Comparison of ENCODE assay signal across 15 cellular contexts in the genomic region with DNA sequence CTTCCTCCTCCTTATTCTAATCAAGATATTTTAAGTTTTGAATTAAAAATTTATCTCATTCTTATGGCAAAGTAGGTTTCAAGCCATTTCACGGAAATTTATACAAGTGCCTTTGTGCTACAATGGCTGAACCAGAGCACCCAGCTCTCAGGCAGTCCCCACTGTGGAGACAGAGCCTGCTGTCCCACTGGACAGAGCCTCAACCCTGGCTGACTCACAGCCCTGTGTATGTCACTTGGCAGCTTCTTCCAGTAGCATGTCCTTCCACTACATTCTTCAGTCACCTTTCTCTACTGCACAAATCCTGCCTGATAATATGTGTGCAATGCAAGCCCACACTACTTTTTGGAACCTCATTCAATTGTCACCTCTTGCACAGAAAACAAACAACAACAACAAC.
DNase-seq lines count a peak whose midpoint lies in the region; ATAC-seq, FAIRE-seq and TF ChIP-seq lines count a peak whose summit lies in the region.
"Had no signal": no experiment of that assay in that cellular context is flagged by ENCODE, and none has a peak within 500 bp of the region (broad histone marks: within the 10 kb centered on the region; RNA-seq: fewer than 3 reads in every experiment).

No MANE protein-coding gene starts in this region.

- DNase-seq in A549 (ENCODE audit: low read depth in 1 of 2, low spot score in 1 of 2) (no peak), HT-29 (ENCODE audit: low spot score) (peak; percentile 28), astrocyte of the spinal cord (ENCODE audit: low read depth, low spot score) (peak; percentile 38), left lung (no peak), NCI-H524 (lab: John Stamatoyannopoulos, UW) (no peak), RWPE1 (ENCODE audit: low spot score) (no peak)
- DNase-seq in CD4-positive, alpha-beta memory T cell: no peak
- DNase-seq: activated CD4-positive, alpha-beta T cell treated with anti-CD3 and anti-CD28 coated beads for 4 hours; activated T-cell treated with anti-CD3 and anti-CD28 coated beads, Interleukin-2, amount 50 U/mL, for 4 hours; colonic mucosa; DMS79 treated with DMSO at 0.1 percent for 48 hours; NCI-H2029 treated with DMSO at 0.1 percent for 48 hours had no signal

- no peak for TF ChIP-seq POLR2A in A549 (IDR thresholded peaks at IDR 0.05; ENCODE audit: low read length)

- peaks cover 0 to 2% of the 10 kb centered on the region in 2 donors for H3K27me3 Mint-ChIP-seq in CD4-positive, alpha-beta memory T cell

- WGBS in A549 (ENCODE audit: missing lambda C conversion rate): 80% methylated on average over 1 of the region's 1 CpG

- H3K4me1 ChIP-seq in A549 (peaks cover 48% of the 10 kb centered on the region), left lung (no peaks in the 10 kb centered on the region)
- H3K4me1 ChIP-seq in CD4-positive, alpha-beta memory T cell (ENCODE audit: insufficient read depth, low read length): no peaks in the 10 kb centered on the region
- H3K4me1 ChIP-seq: colonic mucosa, tibial nerve had no signal

- no peak for TF ChIP-seq EP300 in A549 (IDR thresholded peaks at IDR 0.05)

- H3K4me3 Mint-ChIP-seq in CD4-positive, alpha-beta memory T cell: no peak overlapping the region
- H3K4me3 Mint-ChIP-seq: activated T-cell treated with anti-CD3 and anti-CD28 coated beads, Interleukin-2, amount 50 U/mL, for 4 hours had no signal

- H3K9me3 ChIP-seq in A549 (0 out of 3 replicates have a peak, but pooled peaks cover 2% of the 10 kb centered on the region), left lung (no peaks in the 10 kb centered on the region)
- no peaks in the 10 kb centered on the region for H3K9me3 ChIP-seq in CD4-positive, alpha-beta memory T cell (ENCODE audit: control insufficient read depth in 1 of 2, low read length in 2 of 2)
- H3K9me3 ChIP-seq: colonic mucosa, tibial nerve had no signal

- ATAC-seq in A549: peak; percentile 88 to 93
- ATAC-seq in left lung: peak; percentile 30
- ATAC-seq in GM21723 (IDR thresholded peaks at IDR 0.05; ENCODE audit: unreplicated experiment): no peak
- ATAC-seq: activated T-cell treated with anti-CD3 and anti-CD28 coated beads, Interleukin-2, amount 50 U/mL, for 4 hours had no signal

- TF ChIP-seq RAD21 in A549 (conservative IDR thresholded peaks at IDR 0.05 in 1 of 2, IDR thresholded peaks at IDR 0.05 in 1 of 2): no peak

- no peaks in the 10 kb centered on the region for H3K9me3 Mint-ChIP-seq in CD4-positive, alpha-beta memory T cell

- peaks cover 0 to 4% (median 0%) of the 10 kb centered on the region in 4 donors for H3K4me1 Mint-ChIP-seq in CD4-positive, alpha-beta memory T cell

- H3K27ac ChIP-seq in A549 (peak overlapping the region in 1 of 2 experiments; percentile 49; a peak in 2 of 6 replicates), left lung (no peak overlapping the region), RWPE1 (no peak overlapping the region)
- H3K27ac ChIP-seq in CD4-positive, alpha-beta memory T cell (ENCODE audit: low read depth, low read length): no peak overlapping the region
- H3K27ac ChIP-seq: colonic mucosa, HL-60, tibial nerve had no signal

- in situ Hi-C loops in astrocyte of the spinal cord (cut with HindIII; ENCODE audit: low sequenced_read_pairs): no loop called here

- no peaks in the 10 kb centered on the region for H3K36me3 ChIP-seq in left lung
- no peaks in the 10 kb centered on the region for H3K36me3 ChIP-seq in CD4-positive, alpha-beta memory T cell (ENCODE audit: insufficient read depth, low read length)
- H3K36me3 ChIP-seq: colonic mucosa, tibial nerve had no signal

- CTCF ChIA-PET in A549 (lab: Yijun Ruan, JAX): interaction anchor here (0.7 to 1.5 kb wide), 4 partner anchors 19 to 156 kb away, joined by 3 to 5 read pairs (median 4); no protein-coding TSS in a partner anchor
- CTCF ChIA-PET in CD4-positive, alpha-beta memory T cell (lab: Charles Lee; ENCODE audit: partially characterized antibody): no interaction called here
- CTCF ChIA-PET in RWPE1 (lab: Yijun Ruan, JAX): no interaction called here

- no peak overlapping the region for H3K27ac Mint-ChIP-seq in CD4-positive, alpha-beta memory T cell

- no peak overlapping the region for H3K4me3 ChIP-seq in A549
- H3K4me3 ChIP-seq in astrocyte of the spinal cord (ENCODE audit: low read depth, low read length): no peak overlapping the region
- no peak overlapping the region for H3K4me3 ChIP-seq in left lung
- no peak overlapping the region for H3K4me3 ChIP-seq in CD4-positive, alpha-beta memory T cell (ENCODE audit: low read length in 2 of 2)
- H3K4me3 ChIP-seq: colonic mucosa, tibial nerve had no signal

- peak overlapping the region; percentile 35 for H3K4me2 ChIP-seq in A549

- no peak for TF ChIP-seq CTCF in A549 (IDR thresholded peaks at IDR 0.05)
- no peak for TF ChIP-seq CTCF in astrocyte of the spinal cord (IDR thresholded peaks at IDR 0.05; ENCODE audit: low read depth, low read length)
- no peak for TF ChIP-seq CTCF in left lung (IDR thresholded peaks at IDR 0.05)
- no peak for TF ChIP-seq CTCF in RWPE1 (conservative IDR thresholded peaks at IDR 0.05; ENCODE audit: low read depth)

- H3K36me3 Mint-ChIP-seq in CD4-positive, alpha-beta memory T cell: no peaks in the 10 kb centered on the region

- FAIRE-seq in A549 (lab: Jason Lieb, UNC): peak; percentile 77

- no peaks in the 10 kb centered on the region for H3K27me3 ChIP-seq in left lung
- H3K27me3 ChIP-seq in CD4-positive, alpha-beta memory T cell (ENCODE audit: insufficient read depth, low read length): no peaks in the 10 kb centered on the region
- H3K27me3 ChIP-seq: colonic mucosa, tibial nerve had no signal

- intact Hi-C loops in left lung (cut with DNase I): no loop called here
- intact Hi-C loops in CD4-positive, alpha-beta memory T cell (cut with micrococcal nuclease): no loop called here

- POLR2A ChIA-PET in A549 (lab: Yijun Ruan, JAX): no interaction called here
- POLR2A ChIA-PET in CD4-positive, alpha-beta memory T cell (lab: Charles Lee; ENCODE audit: partially characterized antibody): no interaction called here
- POLR2A ChIA-PET in RWPE1 (lab: Yijun Ruan, JAX; ENCODE audit: low non-redundant PET): interaction anchor here (0.6 kb wide), 1 partner anchor 240 kb away, joined by 3 read pairs; no protein-coding TSS in a partner anchor

TF ChIP-seq in A549, 52 proteins besides CTCF, POLR2A, EP300 and RAD21:
- TF ChIP-seq RCOR1 (IDR thresholded peaks at IDR 0.05; ENCODE audit: low read depth, low read length) (no peak), RARB (CRISPR knock-in tag; IDR thresholded peaks at IDR 0.05) (no peak), EHMT2 (IDR thresholded peaks at IDR 0.05; ENCODE audit: low read depth) (no peak), USF2 (IDR thresholded peaks at IDR 0.05) (no peak), BHLHE40 (IDR thresholded peaks at IDR 0.05; ENCODE audit: low read depth, low read length) (no peak), RNF2 (IDR thresholded peaks at IDR 0.05; ENCODE audit: borderline replicate concordance, low read depth) (no peak), SMC3 (IDR thresholded peaks at IDR 0.05) (no peak), HDAC2 (IDR thresholded peaks at IDR 0.05) (no peak), MAX (IDR thresholded peaks at IDR 0.05) (no peak), ZC3H11A (IDR thresholded peaks at IDR 0.05) (no peak)
- TF ChIP-seq, protein P1, sequence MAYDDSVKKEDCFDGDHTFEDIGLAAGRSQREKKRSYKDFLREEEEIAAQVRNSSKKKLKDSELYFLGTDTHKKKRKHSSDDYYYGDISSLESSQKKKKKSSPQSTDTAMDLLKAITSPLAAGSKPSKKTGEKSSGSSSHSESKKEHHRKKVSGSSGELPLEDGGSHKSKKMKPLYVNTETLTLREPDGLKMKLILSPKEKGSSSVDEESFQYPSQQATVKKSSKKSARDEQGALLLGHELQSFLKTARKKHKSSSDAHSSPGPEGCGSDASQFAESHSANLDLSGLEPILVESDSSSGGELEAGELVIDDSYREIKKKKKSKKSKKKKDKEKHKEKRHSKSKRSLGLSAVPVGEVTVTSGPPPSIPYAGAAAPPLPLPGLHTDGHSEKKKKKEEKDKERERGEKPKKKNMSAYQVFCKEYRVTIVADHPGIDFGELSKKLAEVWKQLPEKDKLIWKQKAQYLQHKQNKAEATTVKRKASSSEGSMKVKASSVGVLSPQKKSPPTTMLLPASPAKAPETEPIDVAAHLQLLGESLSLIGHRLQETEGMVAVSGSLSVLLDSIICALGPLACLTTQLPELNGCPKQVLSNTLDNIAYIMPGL (CRISPR knock-in tag; IDR thresholded peaks at IDR 0.05; ENCODE audit: borderline replicate concordance): no peak

Comparison
In these comparisons a context has a peak if more than half of its experiments do, and no peak if none do; other contexts are left out.
1. DNase-seq: peak in HT-29 (single experiment) and astrocyte of the spinal cord (single experiment); none in A549 (0 of 2), left lung (0 of 2), CD4-positive, alpha-beta memory T cell (0 of 5), NCI-H524 (0 of 2) and RWPE1 (single experiment).